Comparison of ENCODE assay signal across 18 cellular contexts in genomic region chr10:14327535-14327934, GRCh38. TPM values are rescaled to one million over a fixed set of nuclear protein-coding genes. Genes with fewer than 3 reads are reported as not detected.
A peak's percentile ranks its signal among the peaks of the same experiment; 100 is the strongest.
DNase-seq lines count a peak whose midpoint lies in the region; ATAC-seq and TF ChIP-seq lines count a peak whose summit lies in the region.
"Had no signal": no experiment of that assay in that cellular context is flagged by ENCODE, and none has a peak within 500 bp of the region (broad histone marks: within the 10 kb centered on the region; RNA-seq: fewer than 3 reads in every experiment).

No MANE protein-coding gene starts in this region.

- H3K36me3 Mint-ChIP-seq in activated CD4-positive, alpha-beta T cell treated with anti-CD3 and anti-CD28 coated beads for 36 hours (ENCODE audit: low read depth) = no peaks in the 10 kb centered on the region
- H3K36me3 Mint-ChIP-seq in nephron progenitor cell (ENCODE audit: low read depth) = no peaks in the 10 kb centered on the region
- H3K36me3 Mint-ChIP-seq in activated T-cell treated with anti-CD3 and anti-CD28 coated beads, Interleukin-2, amount 50 U/mL, for 72 hours (ENCODE audit: insufficient read depth in 2 of 2) = no peaks in the 10 kb centered on the region

- H3K27ac Mint-ChIP-seq in activated CD4-positive, alpha-beta T cell treated with anti-CD3 and anti-CD28 coated beads for 36 hours = no peak overlapping the region
- H3K27ac Mint-ChIP-seq in nephron progenitor cell = peak overlapping the region; percentile 4
- H3K27ac Mint-ChIP-seq in activated T-cell treated with anti-CD3 and anti-CD28 coated beads, Interleukin-2, amount 50 U/mL, for 72 hours = no peak overlapping the region
- H3K27ac Mint-ChIP-seq: effector memory CD8-positive, alpha-beta T cell had no signal

- peaks cover 34% of the 10 kb centered on the region for H3K27me3 Mint-ChIP-seq in activated CD4-positive, alpha-beta T cell treated with anti-CD3 and anti-CD28 coated beads for 36 hours
- peaks cover 30% of the 10 kb centered on the region for H3K27me3 Mint-ChIP-seq in nephron progenitor cell (ENCODE audit: low read depth, poor library complexity)
- peaks cover 50% of the 10 kb centered on the region for H3K27me3 Mint-ChIP-seq in activated T-cell treated with anti-CD3 and anti-CD28 coated beads, Interleukin-2, amount 50 U/mL, for 72 hours (ENCODE audit: low read depth)

- H3K4me1 Mint-ChIP-seq in activated CD4-positive, alpha-beta T cell treated with anti-CD3 and anti-CD28 coated beads for 36 hours = no peaks in the 10 kb centered on the region
- H3K4me1 Mint-ChIP-seq in nephron progenitor cell = peaks cover 57% of the 10 kb centered on the region
- H3K4me1 Mint-ChIP-seq in activated T-cell treated with anti-CD3 and anti-CD28 coated beads, Interleukin-2, amount 50 U/mL, for 72 hours (ENCODE audit: low read depth) = no peaks in the 10 kb centered on the region
- H3K4me1 Mint-ChIP-seq: central memory CD8-positive, alpha-beta T cell had no signal

- POLR2A ChIA-PET in activated CD4-positive, alpha-beta T cell treated with anti-CD3 and anti-CD28 coated beads for 36 hours (lab: Charles Lee) = no interaction called here

- no peak overlapping the region for H3K4me3 ChIP-seq in LNCaP clone FGC (ENCODE audit: low read depth, low read length)
- H3K4me3 ChIP-seq: tibial artery had no signal

- TF ChIP-seq CTCF in LNCaP clone FGC (IDR thresholded peaks at IDR 0.05; ENCODE audit: control insufficient read depth, extremely low read depth, insufficient read depth) = no peak
- TF ChIP-seq CTCF in nephron progenitor cell (IDR thresholded peaks at IDR 0.05) = no peak

- intact Hi-C loops in activated CD4-positive, alpha-beta T cell treated with anti-CD3 and anti-CD28 coated beads for 36 hours (cut with DNase I, micrococcal nuclease) = no loop called here

- peak; percentile 7 for DNase-seq in activated CD4-positive, alpha-beta T cell treated with anti-CD3 and anti-CD28 coated beads for 36 hours
- no peak for DNase-seq in activated CD4-positive, alpha-beta T cell treated with anti-CD3 and anti-CD28 coated beads, Interleukin-2, amount 50 U/mL, for 48 hours
- DNase-seq in LNCaP clone FGC (ENCODE audit: low read depth) (peak; percentile 57), dermis microvascular lymphatic vessel endothelial cell (ENCODE audit: low read depth in 2 of 2) (peak; percentile 14 to 57), nephron progenitor cell (no peak), SK-N-DZ (ENCODE audit: low spot score) (no peak)
- no peak for DNase-seq in activated T-cell treated with anti-CD3 and anti-CD28 coated beads, Interleukin-2, amount 50 U/mL, for 72 hours
- DNase-seq: activated CD8-positive, alpha-beta memory T cell treated with anti-CD3 and anti-CD28 coated beads for 24 hours; effector memory CD8-positive, alpha-beta T cell; hypothalamus; NCI-H1694; stimulated activated CD4-positive, alpha-beta T cell treated with anti-CD3 and anti-CD28 coated beads, Interleukin-12 subunit alpha, Interleukin-12 subunit beta, amount 100 ng/mL, for 4 hours; T-helper 1 cell; tibial artery; WERI-Rb-1 had no signal

- H3K9me3 Mint-ChIP-seq in activated CD4-positive, alpha-beta T cell treated with anti-CD3 and anti-CD28 coated beads for 36 hours (ENCODE audit: low read depth) = no peaks in the 10 kb centered on the region
- H3K9me3 Mint-ChIP-seq in nephron progenitor cell = no peaks in the 10 kb centered on the region
- no peaks in the 10 kb centered on the region for H3K9me3 Mint-ChIP-seq in activated T-cell treated with anti-CD3 and anti-CD28 coated beads, Interleukin-2, amount 50 U/mL, for 72 hours
- H3K9me3 Mint-ChIP-seq: central memory CD8-positive, alpha-beta T cell; effector memory CD8-positive, alpha-beta T cell had no signal

- ATAC-seq in activated CD4-positive, alpha-beta T cell treated with anti-CD3 and anti-CD28 coated beads for 36 hours = no peak
- ATAC-seq in GM21515 (IDR thresholded peaks at IDR 0.05; ENCODE audit: unreplicated experiment) = no peak
- no peak for ATAC-seq in activated T-cell treated with anti-CD3 and anti-CD28 coated beads, Interleukin-2, amount 50 U/mL, for 72 hours (replicated peaks in 1 of 2)
- ATAC-seq: effector memory CD8-positive, alpha-beta T cell; HepG2 had no signal

- CTCF ChIA-PET in activated CD4-positive, alpha-beta T cell treated with anti-CD3 and anti-CD28 coated beads for 36 hours (lab: Charles Lee) = interaction anchor here (0.6 to 1.1 kb wide), 2 partner anchors 26 to 492 kb away, joined by 3 read pairs; no protein-coding TSS in a partner anchor

- no peak overlapping the region for H3K4me3 Mint-ChIP-seq in activated CD4-positive, alpha-beta T cell treated with anti-CD3 and anti-CD28 coated beads for 36 hours
- H3K4me3 Mint-ChIP-seq in nephron progenitor cell = no peak overlapping the region
- H3K4me3 Mint-ChIP-seq in activated T-cell treated with anti-CD3 and anti-CD28 coated beads, Interleukin-2, amount 50 U/mL, for 72 hours = no peak overlapping the region
- H3K4me3 Mint-ChIP-seq: central memory CD8-positive, alpha-beta T cell; effector memory CD8-positive, alpha-beta T cell had no signal

RNA-seq across cellular contexts. Expression of gene FRMD4A, which starts 3.2 kb away (rescaled TPM):
- 1 to 10 TPM in 1 of 2 experiments, under 1 TPM in 1; 0.85 to 1.3 TPM for total RNA-seq in activated CD4-positive, alpha-beta T cell treated with anti-CD3 and anti-CD28 coated beads for 36 hours
- 16.3 and 19.0 TPM in 2 replicates for total RNA-seq in dermis microvascular lymphatic vessel endothelial cell
- under 1 TPM; 0.35 to 0.50 TPM for total RNA-seq in activated T-cell treated with anti-CD3 and anti-CD28 coated beads, Interleukin-2, amount 50 U/mL, for 72 hours
- 10.1 and 17.7 TPM in 2 replicates for polyA plus RNA-seq in SK-N-DZ (2014; cell fraction: cytosol; rRNA removed)
- 7.7 and 8.5 TPM in 2 replicates for polyA plus RNA-seq in SK-N-DZ (2014; cell fraction: nucleus; rRNA removed)

Comparison
In these comparisons a context has a peak if more than half of its experiments do, and no peak if none do; other contexts are left out.
1. DNase-seq: peak in activated CD4-positive, alpha-beta T cell treated with anti-CD3 and anti-CD28 coated beads for 36 hours (single experiment), LNCaP clone FGC (single experiment) and dermis microvascular lymphatic vessel endothelial cell (2 of 2); none in activated CD4-positive, alpha-beta T cell treated with anti-CD3 and anti-CD28 coated beads, Interleukin-2, amount 50 U/mL, for 48 hours (0 of 2), nephron progenitor cell (single experiment), activated T-cell treated with anti-CD3 and anti-CD28 coated beads, Interleukin-2, amount 50 U/mL, for 72 hours (0 of 2) and SK-N-DZ (single experiment).